Comparison of ENCODE assay signal across 30 cellular contexts in the genomic region with DNA sequence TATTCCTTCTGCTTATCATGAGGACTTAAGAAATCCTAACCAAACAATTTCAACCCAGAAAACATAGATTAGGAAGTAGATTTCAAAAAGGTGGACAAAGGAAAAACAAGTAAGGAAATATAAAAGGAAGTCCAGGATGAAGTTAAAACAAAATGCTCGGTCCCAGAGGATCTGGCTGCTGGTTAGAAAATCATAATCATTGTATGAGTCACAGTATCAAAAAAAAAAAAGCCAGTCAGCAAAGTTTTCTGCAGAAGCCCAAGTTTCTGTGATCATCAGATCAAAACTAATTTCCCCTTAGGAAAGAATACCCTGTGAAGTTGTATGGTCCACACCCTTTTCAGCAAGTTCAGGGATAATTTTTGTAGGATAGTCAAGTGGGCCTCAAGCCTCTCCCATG. TPM values are rescaled to one million over a fixed set of nuclear protein-coding genes. Genes with fewer than 3 reads are reported as not detected.
A peak's percentile ranks its signal among the peaks of the same experiment; 100 is the strongest.
DNase-seq lines count a peak whose midpoint lies in the region; ATAC-seq and TF ChIP-seq lines count a peak whose summit lies in the region.
"Had no signal": no experiment of that assay in that cellular context is flagged by ENCODE, and none has a peak within 500 bp of the region (broad histone marks: within the 10 kb centered on the region; RNA-seq: fewer than 3 reads in every experiment).

No MANE protein-coding gene starts in this region.

- no peak overlapping the region for H2AFZ ChIP-seq in neuronal stem cell (ENCODE audit: low read length)
- H2AFZ ChIP-seq: hepatocyte, parathyroid adenoma had no signal

- H3K36me3 ChIP-seq in neuronal stem cell (replicated peaks in 1 of 2; ENCODE audit: control insufficient read depth in 2 of 2, insufficient read depth in 2 of 2, low read length in 2 of 2) (no peaks in the 10 kb centered on the region), body of pancreas (replicated peaks in 1 of 2; ENCODE audit: insufficient read depth in 1 of 2, low read depth in 2 of 2) (no peaks in the 10 kb centered on the region), gastrocnemius medialis (no peaks in the 10 kb centered on the region)
- H3K36me3 ChIP-seq: left lung, Peyer's patch, SJCRH30 had no signal

- H3K23ac ChIP-seq in neuronal stem cell (ENCODE audit: low read depth, low read length, poor library complexity), result no peak overlapping the region

- no peak overlapping the region for H3K4me3 Mint-ChIP-seq in nephron progenitor cell
- H3K4me3 Mint-ChIP-seq: activated CD8-positive, alpha-beta memory T cell treated with anti-CD3 and anti-CD28 coated beads, Interleukin-2, amount 10 ng/mL, durations not matched to agents 7 days and 5 days; activated naive CD4-positive, alpha-beta T cell treated with anti-CD3 and anti-CD28 coated beads, Interleukin-2, amount 50 U/mL, for 24 hours; activated T-helper 1 cell treated with anti-CD3 and anti-CD28 coated beads, Interleukin-12 subunit alpha, Interleukin-12 subunit beta, Interleukin-2, Interleukin-4 antibody, amounts not matched to agents 30 ng/mL and 10 ng/mL and 1 ng/mL, durations not matched to agents 14 hours and 24 hours and 36 hours; CD4-positive, alpha-beta T cell; effector memory CD8-positive, alpha-beta T cell; immature natural killer cell; natural killer cell; T-helper 1 cell treated with Interleukin-12 subunit alpha and Interleukin-12 subunit beta and Interleukin-4 antibody, amounts not matched to agents 30 μg/mL and 1 μg/mL, for 36 hours had no signal

- H2BK5ac ChIP-seq in neuronal stem cell (ENCODE audit: low read length), result no peak overlapping the region

- TF ChIP-seq CTCF in AG10803 (conservative IDR thresholded peaks at IDR 0.05; ENCODE audit: low read length) (no peak), cardiac fibroblast (IDR thresholded peaks at IDR 0.05; ENCODE audit: low read depth, low read length) (no peak), nephron progenitor cell (IDR thresholded peaks at IDR 0.05) (no peak), body of pancreas (IDR thresholded peaks at IDR 0.05) (no peak), gastrocnemius medialis (IDR thresholded peaks at IDR 0.05 in 4 of 5, conservative IDR thresholded peaks at IDR 0.05 in 1 of 5) (no peak)

- H3K9me3 Mint-ChIP-seq in nephron progenitor cell, result no peaks in the 10 kb centered on the region
- H3K9me3 Mint-ChIP-seq: activated T-helper 1 cell treated with anti-CD3 and anti-CD28 coated beads, Interleukin-12 subunit alpha, Interleukin-12 subunit beta, Interleukin-2, Interleukin-4 antibody, amounts not matched to agents 30 ng/mL and 10 ng/mL and 1 ng/mL, durations not matched to agents 14 hours and 24 hours and 36 hours had no signal

- no peak overlapping the region for H3K14ac ChIP-seq in neuronal stem cell (ENCODE audit: low read length)

- no peak overlapping the region for H3K4ac ChIP-seq in neuronal stem cell (ENCODE audit: low read length)

- peak overlapping the region; percentile 6 for H3K27ac Mint-ChIP-seq in nephron progenitor cell
- H3K27ac Mint-ChIP-seq: activated CD8-positive, alpha-beta memory T cell treated with anti-CD3 and anti-CD28 coated beads, Interleukin-2, amount 10 ng/mL, durations not matched to agents 7 days and 5 days; activated naive CD4-positive, alpha-beta T cell treated with anti-CD3 and anti-CD28 coated beads, Interleukin-2, amount 50 U/mL, for 24 hours; activated T-helper 1 cell treated with anti-CD3 and anti-CD28 coated beads, Interleukin-12 subunit alpha, Interleukin-12 subunit beta, Interleukin-2, Interleukin-4 antibody, amounts not matched to agents 30 ng/mL and 10 ng/mL and 1 ng/mL, durations not matched to agents 14 hours and 24 hours and 36 hours; CD4-positive, alpha-beta T cell; effector memory CD8-positive, alpha-beta T cell; immature natural killer cell; natural killer cell; T-helper 1 cell treated with Interleukin-12 subunit alpha and Interleukin-12 subunit beta and Interleukin-4 antibody, amounts not matched to agents 30 μg/mL and 1 μg/mL, for 36 hours had no signal

- H2AK5ac ChIP-seq in neuronal stem cell (ENCODE audit: low read depth, low read length), result no peak overlapping the region

- H3K27me3 ChIP-seq in neuronal stem cell (ENCODE audit: control insufficient read depth in 3 of 3, insufficient read depth in 3 of 3, low read depth in 1 of 3, low read length in 3 of 3), result no peaks in the 10 kb centered on the region
- no peaks in the 10 kb centered on the region for H3K27me3 ChIP-seq in body of pancreas
- H3K27me3 ChIP-seq in gastrocnemius medialis, result no peaks in the 10 kb centered on the region
- H3K27me3 ChIP-seq: hepatocyte, left lung, Peyer's patch, SJCRH30 had no signal

- no peak overlapping the region for H3K4me2 ChIP-seq in neuronal stem cell (ENCODE audit: insufficient read depth, low read length, poor library complexity, severe bottlenecking)
- H3K4me2 ChIP-seq: hepatocyte, KMS-11 had no signal

- no peak for ATAC-seq in body of pancreas
- no peak for ATAC-seq in gastrocnemius medialis
- ATAC-seq: activated CD8-positive, alpha-beta memory T cell treated with anti-CD3 and anti-CD28 coated beads, Interleukin-2, amount 10 ng/mL, durations not matched to agents 7 days and 5 days; effector memory CD8-positive, alpha-beta T cell; HCT116; left lung; natural killer cell; sciatic nerve had no signal

- H2BK15ac ChIP-seq in neuronal stem cell (ENCODE audit: low read length), result no peak overlapping the region

- H3K4me1 ChIP-seq in neuronal stem cell (ENCODE audit: control insufficient read depth in 2 of 2, insufficient read depth in 1 of 2, low read depth in 1 of 2, low read length in 2 of 2) (peaks cover 7 to 25% of the 10 kb centered on the region in 2 donors), body of pancreas (peaks cover 8% of the 10 kb centered on the region), gastrocnemius medialis (no peaks in the 10 kb centered on the region)
- H3K4me1 ChIP-seq: Peyer's patch had no signal

- no CpG with 5 or more reads among the region's 1 CpG for WGBS in neuronal stem cell (ENCODE audit: extremely low coverage in 2 of 2, insufficient read length in 2 of 2, insufficient replicate concordance in 1 of 2), 2 donors
- WGBS in body of pancreas, 2 donors, result 53 to 67% methylated on average over 1 of the region's 1 CpG

- H4K8ac ChIP-seq in neuronal stem cell (ENCODE audit: low read depth, low read length), result no peak overlapping the region

- peaks cover 76% of the 10 kb centered on the region for H3K4me1 Mint-ChIP-seq in nephron progenitor cell
- H3K4me1 Mint-ChIP-seq: activated CD8-positive, alpha-beta memory T cell treated with anti-CD3 and anti-CD28 coated beads, Interleukin-2, amount 10 ng/mL, durations not matched to agents 7 days and 5 days; activated naive CD4-positive, alpha-beta T cell treated with anti-CD3 and anti-CD28 coated beads, Interleukin-2, amount 50 U/mL, for 24 hours; immature natural killer cell; natural killer cell had no signal

- H3K9ac ChIP-seq in neuronal stem cell (ENCODE audit: low read depth, low read length, poor library complexity), result no peak overlapping the region
- H3K9ac ChIP-seq: KMS-11, parathyroid adenoma had no signal

- no peaks in the 10 kb centered on the region for H3K79me1 ChIP-seq in neuronal stem cell (ENCODE audit: low read depth, low read length)

- H3K36me3 Mint-ChIP-seq in nephron progenitor cell (ENCODE audit: low read depth), result no peaks in the 10 kb centered on the region
- H3K36me3 Mint-ChIP-seq: activated CD8-positive, alpha-beta memory T cell treated with anti-CD3 and anti-CD28 coated beads, Interleukin-2, amount 10 ng/mL, durations not matched to agents 7 days and 5 days; activated naive CD4-positive, alpha-beta T cell treated with anti-CD3 and anti-CD28 coated beads, Interleukin-2, amount 50 U/mL, for 24 hours; natural killer cell had no signal

- no peaks in the 10 kb centered on the region for H3K9me3 ChIP-seq in neuronal stem cell (replicated peaks in 1 of 2; ENCODE audit: control insufficient read depth in 2 of 2, insufficient read depth in 1 of 2, low read depth in 1 of 2, low read length in 2 of 2)
- H3K9me3 ChIP-seq in body of pancreas, result no peaks in the 10 kb centered on the region
- H3K9me3 ChIP-seq in gastrocnemius medialis, result no peaks in the 10 kb centered on the region
- H3K9me3 ChIP-seq: left lung, Peyer's patch, SJCRH30 had no signal

- no peak overlapping the region for H2BK120ac ChIP-seq in neuronal stem cell (ENCODE audit: low read depth, low read length)

- no peak overlapping the region for H3K18ac ChIP-seq in neuronal stem cell (ENCODE audit: low read length)

- in situ Hi-C loops in gastrocnemius medialis (cut with MboI; ENCODE audit: low sequenced_read_pairs in 4 of 4), result loop anchor here in 1 of 4 donors (25.0 kb wide), 1 partner anchor 109 kb away; no protein-coding TSS in a partner anchor

- no peak overlapping the region for H3K4me3 ChIP-seq in AG10803 (ENCODE audit: low read length)
- no peak overlapping the region for H3K4me3 ChIP-seq in cardiac fibroblast (replicated peaks in 1 of 2; ENCODE audit: low read depth in 2 of 2, low read length in 2 of 2)
- no peak overlapping the region for H3K4me3 ChIP-seq in neuronal stem cell (ENCODE audit: low read length in 2 of 2)
- no peak overlapping the region for H3K4me3 ChIP-seq in body of pancreas
- no peak overlapping the region for H3K4me3 ChIP-seq in gastrocnemius medialis
- H3K4me3 ChIP-seq: hepatocyte, left lung, Peyer's patch, SJCRH30 had no signal

- DNase-seq in AG10803 (ENCODE audit: low read depth), result peak; percentile 34
- DNase-seq in LHCN-M2 (ENCODE audit: low read depth), result peak; percentile 70
- DNase-seq in cardiac fibroblast (ENCODE audit: low read depth in 2 of 2), result peak; percentile 43 to 55
- no peak for DNase-seq in nephron progenitor cell
- DNase-seq in neuronal stem cell (ENCODE audit: low spot score), result no peak
- no peak for DNase-seq in body of pancreas
- DNase-seq in stimulated activated naive CD4-positive, alpha-beta T cell (lab: John Stamatoyannopoulos, UW), result no peak
- no peak for DNase-seq in gastrocnemius medialis
- DNase-seq: activated CD4-positive, alpha-beta T cell treated with anti-CD3 and anti-CD28 coated beads for 48 hours; activated CD8-positive, alpha-beta memory T cell treated with anti-CD3 and anti-CD28 coated beads, Interleukin-2, amount 10 ng/mL, durations not matched to agents 7 days and 5 days; CD4-positive, alpha-beta T cell; DMS153; effector memory CD8-positive, alpha-beta T cell; immature natural killer cell; left lung; natural killer cell; NCI-H1092; NCI-H1930; Peyer's patch; SJCRH30 had no signal

- H3K27me3 Mint-ChIP-seq in nephron progenitor cell (ENCODE audit: low read depth, poor library complexity), result peaks cover 3% of the 10 kb centered on the region
- H3K27me3 Mint-ChIP-seq: activated CD8-positive, alpha-beta memory T cell treated with anti-CD3 and anti-CD28 coated beads, Interleukin-2, amount 10 ng/mL, durations not matched to agents 7 days and 5 days; activated naive CD4-positive, alpha-beta T cell treated with anti-CD3 and anti-CD28 coated beads, Interleukin-2, amount 50 U/mL, for 24 hours; effector memory CD8-positive, alpha-beta T cell had no signal

- H3K27ac ChIP-seq in neuronal stem cell (replicated peaks; ENCODE audit: low read length) (no peak overlapping the region), body of pancreas (no peak overlapping the region), gastrocnemius medialis (no peak overlapping the region)
- H3K27ac ChIP-seq: hepatocyte, KMS-11, left lung, parathyroid adenoma, Peyer's patch, SJCRH30 had no signal

- intact Hi-C loops in body of pancreas (cut with DNase I) (no loop called here), gastrocnemius medialis (cut with DNase I; ENCODE audit: low total_unique reads) (no loop called here)

- H4K91ac ChIP-seq in neuronal stem cell (ENCODE audit: low read depth, low read length, poor library complexity), result no peak overlapping the region

- H2BK12ac ChIP-seq in neuronal stem cell (ENCODE audit: low read length), result no peak overlapping the region

- TF ChIP-seq POLR2A in body of pancreas (IDR thresholded peaks at IDR 0.05) (no peak), gastrocnemius medialis (IDR thresholded peaks at IDR 0.05) (no peak)

RNA-seq across cellular contexts. Expression of a gene that starts 43.0 kb away (rescaled TPM):
- total RNA-seq in LHCN-M2 (2014; rRNA removed) (not detected in 2 replicates), body of pancreas (not detected), gastrocnemius medialis (not detected)
- polyA plus RNA-seq in LHCN-M2 (2012), result not detected
- not detected for polyA plus RNA-seq in neuronal stem cell (2013, experiment 1 of 2)
- polyA plus RNA-seq in neuronal stem cell (2013, experiment 2 of 2), result not detected
- total RNA-seq: activated CD8-positive, alpha-beta memory T cell treated with anti-CD3 and anti-CD28 coated beads, Interleukin-2, amount 10 ng/mL, durations not matched to agents 7 days and 5 days; activated T-helper 1 cell treated with anti-CD3 and anti-CD28 coated beads, Interleukin-12 subunit alpha, Interleukin-12 subunit beta, Interleukin-2, Interleukin-4 antibody, amounts not matched to agents 30 ng/mL and 10 ng/mL and 1 ng/mL, durations not matched to agents 14 hours and 24 hours and 36 hours; CD4-positive, alpha-beta T cell; hepatocyte; left lung; natural killer cell; NCI-H460; Peyer's patch; sciatic nerve; ureter had no signal
- polyA plus RNA-seq: immature natural killer cell had no signal

Comparison
In these comparisons a context has a peak if more than half of its experiments do, and no peak if none do; other contexts are left out.
1. DNase-seq: peak in AG10803 (single experiment), LHCN-M2 (single experiment) and cardiac fibroblast (2 of 2); none in nephron progenitor cell (single experiment), neuronal stem cell (single experiment), body of pancreas (0 of 4), stimulated activated naive CD4-positive, alpha-beta T cell (0 of 6) and gastrocnemius medialis (0 of 2).